18 cellular contexts compared by ENCODE assay signal in the genomic region with DNA sequence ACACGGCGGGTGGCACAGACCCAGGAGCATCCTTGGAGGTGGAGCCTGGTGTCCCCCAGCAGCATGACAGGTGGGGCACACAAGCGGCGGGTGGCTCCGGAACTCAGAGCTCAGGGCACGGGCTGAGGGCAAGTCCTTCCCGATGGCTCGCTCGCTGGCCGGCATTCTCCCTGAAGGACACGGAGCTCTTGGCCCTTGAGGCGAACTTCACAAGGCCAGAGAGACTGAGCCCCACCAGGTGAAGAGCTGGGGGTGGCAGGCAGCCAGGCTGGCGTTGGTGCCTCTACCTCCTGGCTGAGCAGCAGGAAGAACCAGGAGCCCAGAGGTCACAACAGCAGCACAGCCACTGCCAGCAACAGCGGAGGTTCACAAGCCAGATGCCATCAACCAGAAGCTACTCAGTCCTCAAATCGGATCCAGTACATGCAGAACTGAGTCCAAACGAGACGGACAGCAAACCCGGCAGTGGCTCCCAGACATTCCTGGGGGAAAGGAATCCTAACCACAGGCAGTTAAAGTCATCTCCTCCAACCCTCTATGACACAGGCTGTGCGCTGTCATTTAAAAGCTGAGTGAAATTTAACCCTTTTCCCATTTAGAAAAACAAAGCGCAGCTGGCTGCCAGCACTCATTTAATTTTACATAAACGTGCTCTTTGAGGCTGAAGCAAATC. TPM values are rescaled to one million over a fixed set of nuclear protein-coding genes. Genes with fewer than 3 reads are reported as not detected.
A peak's percentile ranks its signal among the peaks of the same experiment; 100 is the strongest.
DNase-seq lines count a peak whose midpoint lies in the region; ATAC-seq lines count a peak whose summit lies in the region.
"Had no signal": no experiment of that assay in that cellular context is flagged by ENCODE, and none has a peak within 500 bp of the region (broad histone marks: within the 10 kb centered on the region; RNA-seq: fewer than 3 reads in every experiment).

No MANE protein-coding gene starts in this region.

- peaks cover 13% of the 10 kb centered on the region for H3K4me1 ChIP-seq in SJSA1 (replicated peaks)
- H3K4me1 ChIP-seq: parathyroid adenoma had no signal

- no peaks in the 10 kb centered on the region for H3K27me3 ChIP-seq in SJSA1 (replicated peaks)

- no peak for ATAC-seq in HG02885 (IDR thresholded peaks at IDR 0.05; ENCODE audit: poor library complexity, unreplicated experiment)
- ATAC-seq in GM18868 (IDR thresholded peaks at IDR 0.05; ENCODE audit: unreplicated experiment), result no peak
- ATAC-seq: Right ventricle myocardium inferior had no signal

- H3K36me3 ChIP-seq in SJSA1, result no peaks in the 10 kb centered on the region

- no peak overlapping the region for H3K4me3 ChIP-seq in SJSA1

- no peaks in the 10 kb centered on the region for H3K9me3 Mint-ChIP-seq in activated T-cell treated with anti-CD3 and anti-CD28 coated beads, Interleukin-2, amount 50 U/mL, for 24 hours
- H3K9me3 Mint-ChIP-seq: activated CD4-positive, alpha-beta memory T cell treated with anti-CD3 and anti-CD28 coated beads, Interleukin-2, amount 10 ng/mL, durations not matched to agents 7 days and 5 days; CD4-positive, alpha-beta T cell; central memory CD8-positive, alpha-beta T cell; IgD-negative memory B cell; memory B cell had no signal

- no peaks in the 10 kb centered on the region for H3K9me3 ChIP-seq in SJSA1 (replicated peaks)

- no peaks in the 10 kb centered on the region for H3K27me3 Mint-ChIP-seq in activated T-cell treated with anti-CD3 and anti-CD28 coated beads, Interleukin-2, amount 50 U/mL, for 24 hours
- H3K27me3 Mint-ChIP-seq: activated CD4-positive, alpha-beta memory T cell treated with anti-CD3 and anti-CD28 coated beads, Interleukin-2, amount 10 ng/mL, durations not matched to agents 7 days and 5 days; CD4-positive, alpha-beta T cell; central memory CD8-positive, alpha-beta T cell; IgD-negative memory B cell; memory B cell had no signal

- peaks cover 9% of the 10 kb centered on the region for H3K36me3 Mint-ChIP-seq in activated T-cell treated with anti-CD3 and anti-CD28 coated beads, Interleukin-2, amount 50 U/mL, for 24 hours (ENCODE audit: low read depth)

- no peak overlapping the region for H3K4me3 Mint-ChIP-seq in activated T-cell treated with anti-CD3 and anti-CD28 coated beads, Interleukin-2, amount 50 U/mL, for 24 hours
- H3K4me3 Mint-ChIP-seq: activated CD4-positive, alpha-beta memory T cell treated with anti-CD3 and anti-CD28 coated beads, Interleukin-2, amount 10 ng/mL, durations not matched to agents 7 days and 5 days; CD4-positive, alpha-beta T cell; central memory CD8-positive, alpha-beta T cell; IgD-negative memory B cell; memory B cell had no signal

- H3K27ac ChIP-seq in SJSA1 (no peak overlapping the region), temporal lobe (ENCODE audit: low read depth, low read length) (peak overlapping the region; percentile 61)
- H3K27ac ChIP-seq: parathyroid adenoma had no signal

- peak; percentile 93 for DNase-seq in GM03348 (ENCODE audit: low spot score)
- DNase-seq in SJSA1 (ENCODE audit: low read depth in 1 of 2, low spot score in 2 of 2), result peak; percentile 35 to 42
- peak; percentile 70 for DNase-seq in iris pigment epithelial cell (ENCODE audit: low read depth)
- no peak for DNase-seq in activated T-cell treated with anti-CD3 and anti-CD28 coated beads, Interleukin-2, amount 50 U/mL, for 24 hours
- DNase-seq in NCI-H1092 treated with DMSO at 0.1 percent for 48 hours (lab: John Stamatoyannopoulos, UW), result no peak
- DNase-seq: activated CD4-positive, alpha-beta memory T cell treated with anti-CD3 and anti-CD28 coated beads, Interleukin-2, amount 10 ng/mL, durations not matched to agents 7 days and 5 days; CD4-positive, alpha-beta T cell; NCI-H1436 treated with DMSO at 0.1 percent for 48 hours; NCI-H748 treated with DMSO at 0.1 percent for 48 hours; stimulated activated CD4-positive, alpha-beta T cell treated with anti-CD3 and anti-CD28 coated beads, Interleukin-1b, Interleukin-23, amount 100 ng/mL, for 48 hours had no signal

- no peak overlapping the region for H3K27ac Mint-ChIP-seq in activated T-cell treated with anti-CD3 and anti-CD28 coated beads, Interleukin-2, amount 50 U/mL, for 24 hours
- H3K27ac Mint-ChIP-seq: activated CD4-positive, alpha-beta memory T cell treated with anti-CD3 and anti-CD28 coated beads, Interleukin-2, amount 10 ng/mL, durations not matched to agents 7 days and 5 days; CD4-positive, alpha-beta T cell; IgD-negative memory B cell; memory B cell had no signal

- no peaks in the 10 kb centered on the region for H3K4me1 Mint-ChIP-seq in activated T-cell treated with anti-CD3 and anti-CD28 coated beads, Interleukin-2, amount 50 U/mL, for 24 hours (ENCODE audit: low read depth)
- H3K4me1 Mint-ChIP-seq: IgD-negative memory B cell, memory B cell had no signal

RNA-seq across cellular contexts. Expression of a gene that starts 54.0 kb away (rescaled TPM):
- total RNA-seq in SJSA1 (2014; rRNA removed; shearing (Covaris generic)), result 3.6 and 4.5 TPM in 2 replicates
- 6.9 TPM for total RNA-seq in temporal lobe

Comparison
In these comparisons a context has a peak if more than half of its experiments do, and no peak if none do; other contexts are left out.
1. DNase-seq: peak in GM03348 (single experiment), SJSA1 (2 of 2) and iris pigment epithelial cell (single experiment); none in activated T-cell treated with anti-CD3 and anti-CD28 coated beads, Interleukin-2, amount 50 U/mL, for 24 hours (single experiment) and NCI-H1092 treated with DMSO at 0.1 percent for 48 hours (single experiment).